Comparison of ENCODE assay signal across 16 cellular contexts in genomic region chr1:225770586-225771248, GRCh38. TPM values are rescaled to one million over a fixed set of nuclear protein-coding genes. Genes with fewer than 3 reads are reported as not detected.
DNase-seq lines count a peak whose midpoint lies in the region; ATAC-seq and TF ChIP-seq lines count a peak whose summit lies in the region.
"Had no signal": no experiment of that assay in that cellular context is flagged by ENCODE, and none has a peak within 500 bp of the region (broad histone marks: within the 10 kb centered on the region; RNA-seq: fewer than 3 reads in every experiment).

No MANE protein-coding gene starts in this region.

- intact Hi-C loops in left cardiac atrium (cut with DNase I) (loop anchor here (5.0 to 10.0 kb wide), 4 partner anchors 204 to 293 kb away; no protein-coding TSS in a partner anchor), testis (cut with DNase I; ENCODE audit: low total_unique reads) (loop anchor here (5.0 to 10.0 kb wide), 3 partner anchors 116 to 293 kb away; partner anchors contain the start of gene ENAH)

- WGBS in testis, 2 donors = 24 to 35% methylated on average over 11 of the region's 11 CpGs

- TF ChIP-seq CTCF in cardiac muscle cell (IDR thresholded peaks at IDR 0.05; ENCODE audit: low read depth, low read length) (no peak), testis (IDR thresholded peaks at IDR 0.05) (no peak)

- H3K4me1 ChIP-seq in cardiac muscle cell (ENCODE audit: low read depth) (peaks cover 22% of the 10 kb centered on the region), neuron (ENCODE audit: insufficient read depth, low read length) (peaks cover 61% of the 10 kb centered on the region), testis (peaks cover 66% of the 10 kb centered on the region)

- H3K36me3 ChIP-seq in cardiac muscle cell (no peaks in the 10 kb centered on the region), neuron (ENCODE audit: insufficient read depth, low read length) (no peaks in the 10 kb centered on the region), testis (ENCODE audit: low read depth, missing control alignments) (no peaks in the 10 kb centered on the region)

- H3K27me3 ChIP-seq in cardiac muscle cell = no peaks in the 10 kb centered on the region
- H3K27me3 ChIP-seq in neuron (ENCODE audit: insufficient read depth, low read length) = no peaks in the 10 kb centered on the region
- no peaks in the 10 kb centered on the region for H3K27me3 ChIP-seq in testis

- H3K4me3 Mint-ChIP-seq in naive thymus-derived CD8-positive, alpha-beta T cell = no peak overlapping the region
- H3K4me3 Mint-ChIP-seq: activated CD8-positive, alpha-beta T cell treated with anti-CD3 and anti-CD28 coated beads for 36 hours; activated T-helper 17 cell treated with anti-CD3 and anti-CD28 coated beads, Interleukin-2, amount 50 U/mL, for 72 hours; CD8-positive, alpha-beta T cell had no signal

- H3K27ac ChIP-seq in cardiac muscle cell (no peak overlapping the region), testis (peak overlapping the region; percentile 6 to 37)

- ATAC-seq in left cardiac atrium (no peak), GM21360 (IDR thresholded peaks at IDR 0.05; ENCODE audit: unreplicated experiment) (no peak)
- no peak for ATAC-seq in naive thymus-derived CD8-positive, alpha-beta T cell
- ATAC-seq: activated CD8-positive, alpha-beta T cell treated with anti-CD3 and anti-CD28 coated beads for 36 hours; activated T-helper 17 cell treated with anti-CD3 and anti-CD28 coated beads, Interleukin-2, amount 50 U/mL, for 72 hours; CD8-positive, alpha-beta T cell had no signal

- no peak overlapping the region for H3K27ac Mint-ChIP-seq in naive thymus-derived CD8-positive, alpha-beta T cell
- H3K27ac Mint-ChIP-seq: activated CD8-positive, alpha-beta T cell treated with anti-CD3 and anti-CD28 coated beads for 36 hours; activated T-helper 17 cell treated with anti-CD3 and anti-CD28 coated beads, Interleukin-2, amount 50 U/mL, for 72 hours; CD8-positive, alpha-beta T cell had no signal

- no peak for TF ChIP-seq POLR2A in testis (IDR thresholded peaks at IDR 0.05)

- H2AFZ ChIP-seq in neuron (ENCODE audit: low read depth, low read length) = no peak overlapping the region

- H3K4me3 ChIP-seq in cardiac muscle cell = no peak overlapping the region
- H3K4me3 ChIP-seq in neuron (ENCODE audit: low read length) = peak overlapping the region; percentile 25
- no peak overlapping the region for H3K4me3 ChIP-seq in testis
- H3K4me3 ChIP-seq: coronary artery had no signal

- peaks cover 0 to 2% (median 0%) of the 10 kb centered on the region in 3 donors for H3K36me3 Mint-ChIP-seq in naive thymus-derived CD8-positive, alpha-beta T cell
- H3K36me3 Mint-ChIP-seq: CD8-positive, alpha-beta T cell had no signal

- no peaks in the 10 kb centered on the region for H3K9me3 ChIP-seq in cardiac muscle cell (ENCODE audit: low read depth)
- H3K9me3 ChIP-seq in neuron (ENCODE audit: low read length) = no peaks in the 10 kb centered on the region
- H3K9me3 ChIP-seq in testis = no peaks in the 10 kb centered on the region

- DNase-seq in cardiac muscle cell (ENCODE audit: low read depth in 1 of 2, low spot score in 1 of 2) = peak; percentile 27 to 45
- DNase-seq in left cardiac atrium = no peak
- peak; percentile 84 for DNase-seq in foreskin melanocyte
- no peak for DNase-seq in testis
- DNase-seq in naive thymus-derived CD8-positive, alpha-beta T cell = no peak
- DNase-seq in NCI-H524 (lab: John Stamatoyannopoulos, UW) = no peak
- DNase-seq: activated CD8-positive, alpha-beta T cell treated with anti-CD3 and anti-CD28 coated beads for 36 hours; amniotic stem cell; GF-D8; NCI-H1694 treated with DMSO at 0.1 percent for 48 hours; OCI-M1 had no signal

- H3K27me3 Mint-ChIP-seq in naive thymus-derived CD8-positive, alpha-beta T cell = peaks cover 0 to 2% (median 0%) of the 10 kb centered on the region in 5 donors
- H3K27me3 Mint-ChIP-seq: activated CD8-positive, alpha-beta T cell treated with anti-CD3 and anti-CD28 coated beads for 36 hours had no signal

- H3K4me1 Mint-ChIP-seq in naive thymus-derived CD8-positive, alpha-beta T cell = peaks cover 15 to 34% (median 21%) of the 10 kb centered on the region in 4 donors
- H3K4me1 Mint-ChIP-seq: activated T-helper 17 cell treated with anti-CD3 and anti-CD28 coated beads, Interleukin-2, amount 50 U/mL, for 72 hours had no signal

- POLR2A ChIA-PET in naive thymus-derived CD8-positive, alpha-beta T cell (lab: Charles Lee) = interaction anchor here (0.7 to 4.2 kb wide), 2 partner anchors 8 to 18 kb away, joined by 4 to 27 read pairs; partner anchors contain the start of gene SRP9

- peaks cover 0 to 9% (median 0%) of the 10 kb centered on the region in 9 donors for H3K9me3 Mint-ChIP-seq in naive thymus-derived CD8-positive, alpha-beta T cell
- H3K9me3 Mint-ChIP-seq: activated T-helper 17 cell treated with anti-CD3 and anti-CD28 coated beads, Interleukin-2, amount 50 U/mL, for 72 hours; CD8-positive, alpha-beta T cell had no signal

RNA-seq across cellular contexts. Expression of gene SRP9, which starts 6.9 kb away (rescaled TPM):
- total RNA-seq in cardiac muscle cell = 167 and 241 TPM in 2 replicates
- 435 and 466 TPM in 2 replicates for polyA plus RNA-seq in cardiac muscle cell
- total RNA-seq in left cardiac atrium = 100 to 1,000 TPM; 189 to 200 TPM
- 100 to 1,000 TPM; 134 to 159 TPM for total RNA-seq in testis
- 249 TPM for polyA plus RNA-seq in testis (ENCODE audit: insufficient read depth, low read depth, low replicate concordance)
- 100 to 1,000 TPM; 168 to 181 TPM for total RNA-seq in naive thymus-derived CD8-positive, alpha-beta T cell
- polyA plus RNA-seq in naive thymus-derived CD8-positive, alpha-beta T cell = 100 to 1,000 TPM; 273 to 350 (median 288) TPM

RNA-seq across cellular contexts. Expression of gene EPHX1, which starts 39.2 kb away (rescaled TPM):
- 15.8 and 18.0 TPM in 2 replicates for total RNA-seq in cardiac muscle cell
- polyA plus RNA-seq in cardiac muscle cell = 18.7 and 33.8 TPM in 2 replicates
- 100 to 1,000 TPM in 1 of 2 donors, 10 to 100 TPM in 1; 59.6 to 126 TPM for total RNA-seq in left cardiac atrium
- total RNA-seq in testis = 100 to 1,000 TPM; 145 to 173 TPM
- polyA plus RNA-seq in testis (ENCODE audit: insufficient read depth, low read depth, low replicate concordance) = 161 TPM
- total RNA-seq in naive thymus-derived CD8-positive, alpha-beta T cell = 1 to 10 TPM; 5.4 to 5.9 TPM
- polyA plus RNA-seq in naive thymus-derived CD8-positive, alpha-beta T cell = 1 to 10 TPM; 1.6 to 2.8 (median 2.0) TPM

Comparison
In these comparisons a context has a peak if more than half of its experiments do, and no peak if none do; other contexts are left out.
1. DNase-seq: peak in cardiac muscle cell (2 of 2) and foreskin melanocyte (single experiment); none in left cardiac atrium (single experiment), testis (single experiment), naive thymus-derived CD8-positive, alpha-beta T cell (0 of 10) and NCI-H524 (0 of 2).